ENCODE assay signal across 8 cellular contexts in the genomic region with DNA sequence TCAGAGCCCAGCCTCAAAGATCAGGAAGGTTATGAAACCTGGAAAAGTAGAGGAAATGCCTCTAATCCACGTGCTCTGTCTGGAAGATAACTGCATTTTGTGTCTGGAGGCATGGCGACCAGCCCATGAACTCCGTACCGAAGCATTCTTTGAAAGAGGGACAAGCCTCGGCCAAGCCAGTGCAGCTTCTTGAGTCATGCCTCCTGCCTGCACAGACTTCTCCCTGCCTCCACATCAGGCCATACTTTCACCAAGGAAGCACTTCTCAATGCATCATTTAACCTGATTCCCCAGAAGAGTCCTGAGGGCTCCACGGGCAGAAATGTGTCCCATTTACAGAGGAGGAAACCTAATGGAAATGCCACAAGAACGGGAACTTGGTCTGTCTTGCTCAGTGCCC. TPM values are rescaled to one million over a fixed set of nuclear protein-coding genes. Genes with fewer than 3 reads are reported as not detected.
DNase-seq lines count a peak whose midpoint lies in the region; ATAC-seq, FAIRE-seq and TF ChIP-seq lines count a peak whose summit lies in the region.

No MANE protein-coding gene starts in this region.

- H3K27ac ChIP-seq in A549, result peak overlapping the region; percentile 96 to 99; a peak in 5 of 6 replicates
- peak overlapping the region; percentile 97 for H3K27ac ChIP-seq in muscle layer of duodenum (ENCODE audit: low read length)

- no peak overlapping the region for H2AFZ ChIP-seq in Loucy (ENCODE audit: low read length)

- no peak for DNase-seq in A549 (ENCODE audit: low read depth in 1 of 2, low spot score in 1 of 2)
- peak; percentile 61 for DNase-seq in dedifferentiated amniotic fluid mesenchymal stem cell (ENCODE audit: extremely low spot score)
- no peak for DNase-seq in GM19239 (ENCODE audit: insufficient read length, low spot score)
- no peak for DNase-seq in NCI-H1694 (lab: John Stamatoyannopoulos, UW)
- DNase-seq in MV-4-11 (lab: John Stamatoyannopoulos, UW), result no peak

- peaks cover 72% of the 10 kb centered on the region for H3K4me1 ChIP-seq in A549
- peaks cover 49% of the 10 kb centered on the region for H3K4me1 ChIP-seq in Loucy (ENCODE audit: insufficient read depth, low read length, poor library complexity, severe bottlenecking)
- H3K4me1 ChIP-seq in muscle layer of duodenum (ENCODE audit: control insufficient read depth in 1 of 2, insufficient read depth in 2 of 2, low read length in 2 of 2), result peaks cover 16 to 68% of the 10 kb centered on the region in 2 donors

- no peak for TF ChIP-seq RAD21 in A549 (conservative IDR thresholded peaks at IDR 0.05 in 1 of 2, IDR thresholded peaks at IDR 0.05 in 1 of 2)

- no peak for TF ChIP-seq CTCF in A549 (IDR thresholded peaks at IDR 0.05)
- no peak for TF ChIP-seq CTCF in Loucy (conservative IDR thresholded peaks at IDR 0.05; ENCODE audit: low read length)

- FAIRE-seq in A549 (lab: Jason Lieb, UNC) (no peak), GM19239 (lab: Jason Lieb, UNC) (no peak)

- no peaks in the 10 kb centered on the region for H3K9me3 ChIP-seq in A549
- no peaks in the 10 kb centered on the region; the same call in 1 of the 2 replicates for H3K9me3 ChIP-seq in Loucy (ENCODE audit: insufficient read depth, low read depth, low read length)
- H3K9me3 ChIP-seq in muscle layer of duodenum (ENCODE audit: control insufficient read depth in 1 of 2, low read length in 2 of 2), result no peaks in the 10 kb centered on the region

- TF ChIP-seq POLR2A in A549 (IDR thresholded peaks at IDR 0.05; ENCODE audit: low read length), result no peak

- no peak for ATAC-seq in A549
- no peak for ATAC-seq in GM19395 (IDR thresholded peaks at IDR 0.05; ENCODE audit: unreplicated experiment)

- H4K20me1 ChIP-seq in Loucy (ENCODE audit: insufficient read depth, low read length, poor library complexity, severe bottlenecking), result peaks cover 50% of the 10 kb centered on the region

- peaks cover 7% of the 10 kb centered on the region for H3K27me3 ChIP-seq in Loucy (ENCODE audit: insufficient read depth, low read length, poor library complexity, severe bottlenecking)
- H3K27me3 ChIP-seq in muscle layer of duodenum (ENCODE audit: low read depth, low read length), result no peaks in the 10 kb centered on the region

- H3K9me2 ChIP-seq in Loucy (replicated peaks; ENCODE audit: low read depth, low read length), result no peaks in the 10 kb centered on the region

- H3K9ac ChIP-seq in Loucy (ENCODE audit: low read depth, low read length, poor library complexity, severe bottlenecking), result peak overlapping the region; percentile 96

- H3K4me2 ChIP-seq in A549 (peak overlapping the region; percentile 79), Loucy (ENCODE audit: low read depth, low read length, poor library complexity, severe bottlenecking) (peak overlapping the region; percentile 98)

- H3K36me3 ChIP-seq in Loucy (ENCODE audit: insufficient read depth, low read length) (peaks cover 21% of the 10 kb centered on the region), muscle layer of duodenum (ENCODE audit: control insufficient read depth in 1 of 2, insufficient read depth in 2 of 2, low read length in 2 of 2) (peaks cover 17% of the 10 kb centered on the region in 2 donors)

- 0 out of 2 replicates have a peak, but pooled peaks cover 2% of the 10 kb centered on the region for H3F3A ChIP-seq in Loucy (ENCODE audit: low read depth)

- CTCF ChIA-PET in A549 (lab: Yijun Ruan, JAX), result interaction anchor here (1.1 to 2.9 kb wide), 11 partner anchors 9 to 132 kb away, joined by 3 to 12 read pairs (median 5); no protein-coding TSS in a partner anchor

- peaks cover 79% of the 10 kb centered on the region for H3K79me2 ChIP-seq in Loucy (ENCODE audit: insufficient read depth, low read length)

- no peak for TF ChIP-seq EP300 in A549 (IDR thresholded peaks at IDR 0.05)

- 55% methylated on average over 7 of the region's 7 CpGs for WGBS in A549 (ENCODE audit: missing lambda C conversion rate)

- H3K4me3 ChIP-seq in A549, result peak overlapping the region; percentile 6; the same call in 1 of the 3 replicates
- peak overlapping the region; percentile 100 for H3K4me3 ChIP-seq in Loucy (ENCODE audit: low read length, poor library complexity, severe bottlenecking)
- peak overlapping the region; percentile 70 to 74 for H3K4me3 ChIP-seq in muscle layer of duodenum (ENCODE audit: low read depth in 1 of 2, low read length in 2 of 2)

- POLR2A ChIA-PET in A549 (lab: Yijun Ruan, JAX), result no interaction called here

TF ChIP-seq in A549, 52 proteins besides CTCF, POLR2A, EP300 and RAD21:
- TF ChIP-seq SMC3 (IDR thresholded peaks at IDR 0.05) (no peak), EHMT2 (IDR thresholded peaks at IDR 0.05; ENCODE audit: low read depth) (no peak), JUN (IDR thresholded peaks at IDR 0.05) (0 out of 5 replicates have a peak, but pooled peaks of 1 of the 2 experiments have one; percentile 19)
TF ChIP-seq in A549: peak in this region for 1.

RNA-seq across cellular contexts. Expression of a gene that starts 3.4 kb away (rescaled TPM):
- polyA plus RNA-seq in A549 (2011; rRNA removed), result 207 and 208 TPM in 2 replicates
- polyA plus RNA-seq in A549 (2012; cell fraction: cytosol; rRNA removed), result 265 and 286 TPM in 2 replicates
- 559 and 760 TPM in 2 replicates for polyA plus RNA-seq in A549 (2012; cell fraction: nucleus; rRNA removed)
- 245 to 269 TPM (median 252 TPM) in 3 replicates for polyA plus RNA-seq in A549 (2017; fragmentation: RNase III; extraction: RNeasy Plus Mini Kit Qiagen cat#74134 plus additional on column Dnase treatment)
- 580 and 586 TPM in 2 replicates for polyA minus RNA-seq in A549 (2011; rRNA and poly(A)+ RNA removed)

Comparison
In these comparisons a context has a peak if more than half of its experiments do, and no peak if none do; other contexts are left out.
1. H3K4me3 ChIP-seq: peak in every context shown above with its lines; median percentile 100 in Loucy; 72 in muscle layer of duodenum; 6 in A549.